9 cellular contexts compared by ENCODE assay signal in the genomic region with DNA sequence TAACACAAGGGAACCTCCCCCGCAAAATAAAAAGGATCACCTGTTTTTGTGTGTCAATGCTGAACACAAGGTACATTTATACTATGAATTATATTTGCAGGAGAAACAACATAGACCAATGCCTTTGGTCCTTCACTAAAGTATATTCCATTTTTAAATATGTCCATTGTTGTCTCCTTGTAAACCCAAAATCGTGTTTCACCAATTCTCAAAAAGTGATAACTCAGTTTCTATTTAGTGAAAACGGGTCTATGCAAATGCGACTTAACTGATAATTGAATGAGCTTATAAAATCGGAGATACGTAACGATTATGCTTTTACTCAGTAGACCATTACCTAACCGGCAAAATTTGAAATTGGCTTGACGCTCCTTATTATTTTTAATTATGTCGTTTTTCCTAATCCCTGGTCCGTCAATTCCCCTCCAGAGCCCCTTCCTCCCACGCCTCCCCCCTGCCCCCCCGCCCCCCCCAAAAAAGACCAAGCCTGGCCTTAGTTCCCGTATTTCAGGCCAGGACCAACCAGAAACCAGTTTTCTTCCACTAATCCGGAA. TPM values are rescaled to one million over a fixed set of nuclear protein-coding genes. Genes with fewer than 3 reads are reported as not detected.
A peak's percentile ranks its signal among the peaks of the same experiment; 100 is the strongest.
DNase-seq lines count a peak whose midpoint lies in the region; ATAC-seq, FAIRE-seq and TF ChIP-seq lines count a peak whose summit lies in the region.
"Had no signal": no experiment of that assay in that cellular context is flagged by ENCODE, and none has a peak within 500 bp of the region (broad histone marks: within the 10 kb centered on the region; RNA-seq: fewer than 3 reads in every experiment).

No MANE protein-coding gene starts in this region.

- no peaks in the 10 kb centered on the region for H3K9me2 ChIP-seq in PC-9 (ENCODE audit: insufficient read depth)

- H3K27me3 ChIP-seq in PC-9 (ENCODE audit: insufficient read depth, low read depth) (no peaks in the 10 kb centered on the region), pancreas (no peaks in the 10 kb centered on the region)

- BruUV-seq in PC-9 (replicated peaks; lab: Mats Ljungman, UMichigan) = no TSS peak

- peak overlapping the region; percentile 91 for H2AFZ ChIP-seq in PC-9

- H3K27ac ChIP-seq in PC-9 (no peak overlapping the region), pancreas (peak overlapping the region; percentile 10 to 83 (median 49))

- peak overlapping the region; percentile 84 for H3K4me2 ChIP-seq in PC-9

- POLR2A ChIA-PET in PC-9 (lab: Charles Lee; ENCODE audit: unreplicated experiment) = interaction anchor here (0.5 kb wide), 1 partner anchor 1887 kb away, joined by 5 read pairs; no protein-coding TSS in a partner anchor

- H3K4me3 ChIP-seq in PC-9 (peak overlapping the region; percentile 79), epithelial cell of esophagus (ENCODE audit: low read length) (peak overlapping the region; percentile 76), pancreas (peak overlapping the region; percentile 6 to 52 (median 36))

- no peaks in the 10 kb centered on the region for H3K9me3 ChIP-seq in PC-9 (ENCODE audit: insufficient read depth, low read depth)
- no peaks in the 10 kb centered on the region for H3K9me3 ChIP-seq in pancreas

- DNase-seq in DMS79 treated with DMSO at 0.1 percent for 48 hours (lab: John Stamatoyannopoulos, UW) (peak; percentile 17), DMS79 (lab: John Stamatoyannopoulos, UW) (no peak), PC-9 (no peak), epithelial cell of esophagus (ENCODE audit: low read depth) (peak; percentile 1), pancreas (no peak), HT-29 (ENCODE audit: low spot score) (no peak)

- intact Hi-C loops in PC-9 (cut with micrococcal nuclease; ENCODE audit: unreplicated experiment) = loop anchor here (5.0 kb wide), 1 partner anchor 40 kb away; no protein-coding TSS in a partner anchor
- intact Hi-C loops in pancreas (cut with DNase I) = no loop called here

- H3F3A ChIP-seq in PC-9 (ENCODE audit: insufficient read depth, low read depth) = no peaks in the 10 kb centered on the region

- H3K4me1 ChIP-seq in PC-9 (replicated peaks; ENCODE audit: insufficient read depth) (0 out of 2 replicates have a peak, but pooled peaks cover 4% of the 10 kb centered on the region), pancreas (no peaks in the 10 kb centered on the region)

- no peak for TF ChIP-seq CTCF in PC-9 (conservative IDR thresholded peaks at IDR 0.05)
- no peak for TF ChIP-seq CTCF in epithelial cell of esophagus (IDR thresholded peaks at IDR 0.05; ENCODE audit: insufficient read depth, low read depth, low read length, missing control alignments)
- no peak for TF ChIP-seq CTCF in pancreas (IDR thresholded peaks at IDR 0.05)

- peak; percentile 23 for FAIRE-seq in pancreas (lab: Jason Lieb, UNC)
- FAIRE-seq: A204.1 had no signal

- no peaks in the 10 kb centered on the region for H4K20me1 ChIP-seq in PC-9 (ENCODE audit: insufficient read depth)

- peaks cover 16% of the 10 kb centered on the region for H3K79me2 ChIP-seq in PC-9 (ENCODE audit: low read depth)

- H3K36me3 ChIP-seq in PC-9 (ENCODE audit: low read depth) = no peaks in the 10 kb centered on the region
- no peaks in the 10 kb centered on the region for H3K36me3 ChIP-seq in pancreas

- ATAC-seq in pancreas = no peak
- ATAC-seq in HG03159 (IDR thresholded peaks at IDR 0.05; ENCODE audit: unreplicated experiment) = no peak
- no peak for ATAC-seq in GM21447 (IDR thresholded peaks at IDR 0.05; ENCODE audit: unreplicated experiment)

- WGBS in pancreas, 2 donors = 1 to 20% methylated on average over 15 of the region's 15 CpGs

- CTCF ChIA-PET in PC-9 (lab: Charles Lee) = no interaction called here

RNA-seq across cellular contexts. Expression of gene BRWD3, which starts 2.0 kb away (rescaled TPM):
- total RNA-seq in PC-9 (2021) = 34.3 and 34.4 TPM in 2 replicates
- 10 to 100 TPM in 3 of 6 donors, 1 to 10 TPM in 3; 6.8 to 15.7 (median 9.8) TPM for total RNA-seq in pancreas
- polyA plus RNA-seq in pancreas = 1 to 10 TPM; 1.8 to 3.9 TPM
- total RNA-seq in HT-29 (2014; rRNA removed; shearing (Covaris generic)) = 2.9 and 4.6 TPM in 2 replicates

Comparison
In these comparisons a context has a peak if more than half of its experiments do, and no peak if none do; other contexts are left out.
1. DNase-seq: peak in DMS79 treated with DMSO at 0.1 percent for 48 hours (single experiment) and epithelial cell of esophagus (single experiment); none in DMS79 (single experiment), PC-9 (0 of 2), pancreas (0 of 6) and HT-29 (single experiment).
2. Peak in every context shown above with its lines, with median percentiles within 50 percentile points of each other: H3K4me3 ChIP-seq.